ENCODE assay signal across 30 cellular contexts in genomic region chr6:164665328-164665727, GRCh38.
"Had no signal": no experiment of that assay in that cellular context is flagged by ENCODE, and none has a peak within 500 bp of the region (broad histone marks: within the 10 kb centered on the region; RNA-seq: fewer than 3 reads in every experiment).

No MANE protein-coding gene starts in this region.

- H3K9me3 ChIP-seq: body of pancreas, breast epithelium, Peyer's patch had no signal

- H3K36me3 ChIP-seq: breast epithelium, Peyer's patch had no signal

- H3K27ac Mint-ChIP-seq: activated CD4-positive, alpha-beta T cell treated with anti-CD3 and anti-CD28 coated beads for 36 hours; activated CD4-positive, alpha-beta T cell treated with anti-CD3 and anti-CD28 coated beads, Interleukin-2, amount 10 ng/mL, durations not matched to agents 7 days and 5 days; activated CD8-positive, alpha-beta T cell treated with anti-CD3 and anti-CD28 coated beads, Interleukin-2, amount 10 ng/mL, durations not matched to agents 7 days and 5 days; activated naive CD4-positive, alpha-beta T cell treated with anti-CD3 and anti-CD28 coated beads, Interleukin-2, amount 50 U/mL, for 24 hours; activated naive CD8-positive, alpha-beta T cell treated with anti-CD3 and anti-CD28 coated beads, Interleukin-2, amount 10 ng/mL, durations not matched to agents 7 days and 5 days; activated T-cell treated with anti-CD3 and anti-CD28 coated beads, Interleukin-2, amount 50 U/mL, for 24 hours; activated T-helper 2 cell treated with anti-CD3 and anti-CD28 coated beads, Interferon-gamma antibody, Interleukin-2, Interleukin-4, amounts not matched to agents 10 μg/mL and 5 μg/mL and 100 μg/mL, durations not matched to agents 14 hours and 24 hours and 36 hours; WTC11 had no signal

- H3K27me3 Mint-ChIP-seq: activated CD4-positive, alpha-beta T cell treated with anti-CD3 and anti-CD28 coated beads for 36 hours; activated CD4-positive, alpha-beta T cell treated with anti-CD3 and anti-CD28 coated beads, Interleukin-2, amount 10 ng/mL, durations not matched to agents 7 days and 5 days; activated naive CD4-positive, alpha-beta T cell treated with anti-CD3 and anti-CD28 coated beads, Interleukin-2, amount 50 U/mL, for 24 hours; activated naive CD8-positive, alpha-beta T cell treated with anti-CD3 and anti-CD28 coated beads, Interleukin-2, amount 10 ng/mL, durations not matched to agents 7 days and 5 days; activated T-cell treated with anti-CD3 and anti-CD28 coated beads, Interleukin-2, amount 50 U/mL, for 24 hours had no signal

- H3K36me3 Mint-ChIP-seq: activated naive CD4-positive, alpha-beta T cell treated with anti-CD3 and anti-CD28 coated beads, Interleukin-2, amount 50 U/mL, for 24 hours; activated naive CD8-positive, alpha-beta T cell treated with anti-CD3 and anti-CD28 coated beads, Interleukin-2, amount 10 ng/mL, durations not matched to agents 7 days and 5 days; WTC11 had no signal

- H3K4me1 ChIP-seq: body of pancreas, breast epithelium, Peyer's patch had no signal

- H3K4me3 ChIP-seq: body of pancreas, breast epithelium, Peyer's patch, SK-N-MC had no signal

- H3K4me3 Mint-ChIP-seq: activated CD4-positive, alpha-beta T cell treated with anti-CD3 and anti-CD28 coated beads for 36 hours; activated CD4-positive, alpha-beta T cell treated with anti-CD3 and anti-CD28 coated beads, Interleukin-2, amount 10 ng/mL, durations not matched to agents 7 days and 5 days; activated CD8-positive, alpha-beta T cell treated with anti-CD3 and anti-CD28 coated beads, Interleukin-2, amount 10 ng/mL, durations not matched to agents 7 days and 5 days; activated naive CD4-positive, alpha-beta T cell treated with anti-CD3 and anti-CD28 coated beads, Interleukin-2, amount 50 U/mL, for 24 hours; activated naive CD8-positive, alpha-beta T cell treated with anti-CD3 and anti-CD28 coated beads, Interleukin-2, amount 10 ng/mL, durations not matched to agents 7 days and 5 days; activated T-cell treated with anti-CD3 and anti-CD28 coated beads, Interleukin-2, amount 50 U/mL, for 24 hours; WTC11 had no signal

- ATAC-seq: activated CD4-positive, alpha-beta T cell treated with anti-CD3 and anti-CD28 coated beads for 36 hours; activated CD4-positive, CD25-positive, alpha-beta regulatory T cell treated with anti-CD3 and anti-CD28 coated beads, Interleukin-2, amount 50 U/mL, for 24 hours; activated CD8-positive, alpha-beta T cell treated with anti-CD3 and anti-CD28 coated beads, Interleukin-2, amount 10 ng/mL, durations not matched to agents 7 days and 5 days; body of pancreas; Right ventricle myocardium inferior; WTC11 had no signal

- H3K4me1 Mint-ChIP-seq: activated CD4-positive, alpha-beta T cell treated with anti-CD3 and anti-CD28 coated beads for 36 hours; activated CD4-positive, alpha-beta T cell treated with anti-CD3 and anti-CD28 coated beads, Interleukin-2, amount 10 ng/mL, durations not matched to agents 7 days and 5 days; activated naive CD4-positive, alpha-beta T cell treated with anti-CD3 and anti-CD28 coated beads, Interleukin-2, amount 50 U/mL, for 24 hours; activated naive CD8-positive, alpha-beta T cell treated with anti-CD3 and anti-CD28 coated beads, Interleukin-2, amount 10 ng/mL, durations not matched to agents 7 days and 5 days; WTC11 had no signal

- H3K27ac ChIP-seq: body of pancreas, breast epithelium, Peyer's patch, RWPE1, SK-N-MC had no signal

- DNase-seq: activated CD4-positive, alpha-beta T cell treated with anti-CD3 and anti-CD28 coated beads for 36 hours; activated CD4-positive, alpha-beta T cell treated with anti-CD3 and anti-CD28 coated beads, Interleukin-2, amount 10 ng/mL, durations not matched to agents 7 days and 5 days; activated CD4-positive, alpha-beta T cell treated with anti-CD3 and anti-CD28 coated beads, Interleukin-2, amount 50 U/mL, for 48 hours; activated CD8-positive, alpha-beta T cell treated with anti-CD3 and anti-CD28 coated beads, Interleukin-2, amount 10 ng/mL, durations not matched to agents 7 days and 5 days; activated gamma-delta T cell; activated naive CD4-positive, alpha-beta T cell treated with Interleukin-2 at 50 U/mL for 16 hours; activated naive CD8-positive, alpha-beta T cell treated with anti-CD3 and anti-CD28 coated beads, Interleukin-2, amount 10 ng/mL, durations not matched to agents 7 days and 5 days; activated T-cell treated with anti-CD3 and anti-CD28 coated beads, Interleukin-2, amount 50 U/mL, for 24 hours; body of pancreas; Kasumi-1; KG1; NCI-H1105; NCI-H1417 treated with DMSO at 0.1 percent for 48 hours; NCI-H187 treated with DMSO at 0.1 percent for 48 hours; NCI-H2081; NCI-H2171 treated with DMSO at 0.1 percent for 48 hours; NCI-H2227 treated with DMSO at 0.1 percent for 48 hours; NCI-H446; NCI-H524; NCI-H69; NCI-H82; Peyer's patch had no signal

- H3K27me3 ChIP-seq: body of pancreas, breast epithelium, Peyer's patch had no signal
